Comparison of ENCODE assay signal across 8 cellular contexts in the genomic region with DNA sequence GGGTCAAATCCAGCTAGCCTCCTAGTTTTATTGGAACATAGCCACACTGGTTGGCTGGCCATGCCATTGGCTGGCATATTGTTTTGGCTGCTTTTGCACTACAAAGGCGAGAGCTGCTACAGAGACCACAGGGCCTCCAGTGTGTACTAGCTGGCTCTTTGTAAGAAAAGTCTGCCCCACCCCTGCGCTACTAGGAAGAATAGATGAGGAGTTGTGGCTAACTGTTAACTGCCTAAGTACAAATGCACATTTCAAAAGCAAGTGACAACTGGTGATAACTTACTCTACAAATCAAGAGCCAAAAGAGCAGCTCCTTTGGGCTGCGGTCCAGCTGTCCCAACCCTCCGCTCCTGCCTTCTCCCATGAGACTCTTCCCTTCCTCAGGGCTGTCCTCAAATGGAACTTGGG.
DNase-seq lines count a peak whose midpoint lies in the region; ATAC-seq lines count a peak whose summit lies in the region.

No MANE protein-coding gene starts in this region.

- ATAC-seq in GM18511 (IDR thresholded peaks at IDR 0.05; ENCODE audit: unreplicated experiment) (no peak), GM21737 (IDR thresholded peaks at IDR 0.05; ENCODE audit: unreplicated experiment) (no peak)

- peaks cover 94% of the 10 kb centered on the region for H3K4me1 ChIP-seq in CD4-positive, alpha-beta memory T cell (ENCODE audit: insufficient read depth, low read length)
- H3K4me1 ChIP-seq in effector memory CD4-positive, alpha-beta T cell (ENCODE audit: control insufficient read depth, insufficient read depth, low read length, poor library complexity, severe bottlenecking) = peaks cover 68% of the 10 kb centered on the region
- peaks cover 34% of the 10 kb centered on the region for H3K4me1 ChIP-seq in neuron (ENCODE audit: insufficient read depth, low read length)

- H3K4me3 ChIP-seq in CD4-positive, alpha-beta memory T cell (ENCODE audit: low read length in 2 of 2) = peak overlapping the region; percentile 9 to 37
- peak overlapping the region; percentile 9 for H3K4me3 ChIP-seq in effector memory CD4-positive, alpha-beta T cell (ENCODE audit: insufficient read depth, low read depth, low read length, poor library complexity, severe bottlenecking)
- H3K4me3 ChIP-seq in neuron (ENCODE audit: low read length) = peak overlapping the region; percentile 7

- no peaks in the 10 kb centered on the region for H3K27me3 Mint-ChIP-seq in CD4-positive, alpha-beta memory T cell

- CTCF ChIA-PET in CD4-positive, alpha-beta memory T cell (lab: Charles Lee; ENCODE audit: partially characterized antibody) = interaction anchor here (0.7 to 3.2 kb wide), 11 partner anchors 13 to 115 kb away, joined by 3 to 24 read pairs (median 4); a partner anchor contains a TSS

- H3K9me3 Mint-ChIP-seq in CD4-positive, alpha-beta memory T cell = no peaks in the 10 kb centered on the region

- H3K36me3 Mint-ChIP-seq in CD4-positive, alpha-beta memory T cell = peaks cover 19 to 25% of the 10 kb centered on the region in 2 donors

- no peaks in the 10 kb centered on the region for H3K27me3 ChIP-seq in CD4-positive, alpha-beta memory T cell (ENCODE audit: insufficient read depth, low read length)
- H3K27me3 ChIP-seq in effector memory CD4-positive, alpha-beta T cell (replicated peaks; ENCODE audit: control insufficient read depth, insufficient read depth, low read length, poor library complexity, severe bottlenecking) = no peaks in the 10 kb centered on the region
- H3K27me3 ChIP-seq in neuron (ENCODE audit: insufficient read depth, low read length) = no peaks in the 10 kb centered on the region

- H3K4me3 Mint-ChIP-seq in CD4-positive, alpha-beta memory T cell = peak overlapping the region; percentile 64 to 89 (median 80)

- intact Hi-C loops in CD4-positive, alpha-beta memory T cell (cut with micrococcal nuclease) = loop anchor here (1.0 to 5.0 kb wide), 4 partner anchors 11 to 60 kb away; no protein-coding TSS in a partner anchor

- peak overlapping the region; percentile 88 to 97 (median 92) for H3K27ac Mint-ChIP-seq in CD4-positive, alpha-beta memory T cell

- peak overlapping the region; percentile 69 for H3K27ac ChIP-seq in CD4-positive, alpha-beta memory T cell (ENCODE audit: low read depth, low read length)
- peak overlapping the region; percentile 74 for H3K27ac ChIP-seq in effector memory CD4-positive, alpha-beta T cell (ENCODE audit: insufficient read depth, low read length, poor library complexity, severe bottlenecking)

- H2AFZ ChIP-seq in neuron (ENCODE audit: low read depth, low read length) = no peak overlapping the region

- POLR2A ChIA-PET in CD4-positive, alpha-beta memory T cell (lab: Charles Lee; ENCODE audit: partially characterized antibody) = interaction anchor here (0.6 to 18.1 kb wide), 23 partner anchors 11 to 1660 kb away, joined by 3 to 409 read pairs (median 8); a partner anchor contains a TSS

- DNase-seq in CD4-positive, alpha-beta memory T cell = peak; percentile 56 to 73 (median 58)
- DNase-seq in T-helper 1 cell (peak in 3 of 5 donors; percentile 19 to 83 (median 43)), DMS79 treated with DMSO at 0.1 percent for 48 hours (lab: John Stamatoyannopoulos, UW) (no peak), NCI-H187 treated with DMSO at 0.1 percent for 48 hours (lab: John Stamatoyannopoulos, UW) (no peak)
- peak in 1 of 3 donors; percentile 33 for DNase-seq in effector memory CD4-positive, alpha-beta T cell

- H3K9me3 ChIP-seq in CD4-positive, alpha-beta memory T cell (ENCODE audit: control insufficient read depth in 1 of 2, low read length in 2 of 2) = no peaks in the 10 kb centered on the region
- H3K9me3 ChIP-seq in effector memory CD4-positive, alpha-beta T cell (ENCODE audit: control insufficient read depth, low read length) = no peaks in the 10 kb centered on the region
- no peaks in the 10 kb centered on the region for H3K9me3 ChIP-seq in neuron (ENCODE audit: low read length)

- H3K4me1 Mint-ChIP-seq in CD4-positive, alpha-beta memory T cell = peaks cover 68 to 93% (median 81%) of the 10 kb centered on the region in 4 donors

- no peaks in the 10 kb centered on the region for H3K36me3 ChIP-seq in CD4-positive, alpha-beta memory T cell (ENCODE audit: insufficient read depth, low read length)
- no peaks in the 10 kb centered on the region for H3K36me3 ChIP-seq in effector memory CD4-positive, alpha-beta T cell (ENCODE audit: control insufficient read depth, insufficient read depth, low read length)
- no peaks in the 10 kb centered on the region for H3K36me3 ChIP-seq in neuron (ENCODE audit: insufficient read depth, low read length)

Comparison
In these comparisons a context has a peak if more than half of its experiments do, and no peak if none do; other contexts are left out.
1. DNase-seq: peak in CD4-positive, alpha-beta memory T cell (5 of 5) and T-helper 1 cell (3 of 5); none in DMS79 treated with DMSO at 0.1 percent for 48 hours (single experiment) and NCI-H187 treated with DMSO at 0.1 percent for 48 hours (single experiment).
2. Peak in every context shown above with its lines, with median percentiles within 50 percentile points of each other: H3K4me3 ChIP-seq.